ENCODE assay signal across 26 cellular contexts in the genomic region with DNA sequence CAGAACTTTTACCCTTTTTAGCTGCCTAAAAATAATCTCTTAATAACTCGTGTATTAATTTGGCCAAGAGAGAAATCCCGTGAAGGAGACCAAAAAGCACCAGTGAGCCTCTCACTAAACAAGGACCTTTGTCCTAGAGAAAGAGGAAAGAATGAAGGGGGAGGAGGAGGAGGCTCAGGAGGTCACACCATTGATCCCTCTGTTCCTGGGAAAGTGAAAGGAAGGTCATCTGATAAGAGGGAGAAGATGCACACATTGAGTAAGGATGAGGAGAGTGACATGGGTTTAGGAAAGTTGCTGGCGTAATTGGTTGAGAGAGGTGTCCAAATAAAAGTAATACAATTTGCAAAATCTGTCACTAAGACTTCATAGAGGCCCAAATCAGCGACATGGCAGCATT. TPM values are rescaled to one million over a fixed set of nuclear protein-coding genes. Genes with fewer than 3 reads are reported as not detected.
"Had no signal": no experiment of that assay in that cellular context is flagged by ENCODE, and none has a peak within 500 bp of the region (broad histone marks: within the 10 kb centered on the region; RNA-seq: fewer than 3 reads in every experiment).

No MANE protein-coding gene starts in this region.

- H3K27me3 ChIP-seq: breast epithelium, Peyer's patch had no signal

- H3K4me2 ChIP-seq: SK-N-SH had no signal

- DNase-seq: activated CD4-positive, alpha-beta T cell treated with anti-CD3 and anti-CD28 coated beads for 48 hours; activated CD4-positive, alpha-beta T cell treated with anti-CD3 and anti-CD28 coated beads, Interleukin-2, amount 50 U/mL, for 4 hours; activated CD4-positive, CD25-positive, alpha-beta regulatory T cell treated with anti-CD3 and anti-CD28 coated beads, Interleukin-2, amount 50 U/mL, for 72 hours; activated CD8-positive, alpha-beta memory T cell treated with anti-CD3 and anti-CD28 coated beads, Interleukin-2, amount 50 U/mL, for 48 hours; activated CD8-positive, alpha-beta T cell treated with anti-CD3 and anti-CD28 coated beads, Interleukin-2, amount 10 ng/mL, durations not matched to agents 7 days and 5 days; activated effector memory CD4-positive, alpha-beta T cell treated with Interleukin-2 at 50 U/mL for 16 hours; activated naive CD4-positive, alpha-beta T cell; activated T-cell treated with anti-CD3 and anti-CD28 coated beads, Interleukin-2, amount 50 U/mL, for 24 hours; aorta; caudate nucleus; MM.1S; NCI-H1105; NCI-H1436; NCI-H1694 treated with DMSO at 0.1 percent for 48 hours; NCI-H2029 treated with DMSO at 0.1 percent for 48 hours; NCI-H345; NCI-H510A; Peyer's patch; Right ventricle myocardium superior; SJCRH30; SK-N-SH; T-helper 1 cell had no signal

- H3K27ac ChIP-seq: breast epithelium, Peyer's patch, RWPE1, SJCRH30 had no signal

- H3K4me3 Mint-ChIP-seq: activated CD8-positive, alpha-beta T cell treated with anti-CD3 and anti-CD28 coated beads, Interleukin-2, amount 10 ng/mL, durations not matched to agents 7 days and 5 days; activated naive CD4-positive, alpha-beta T cell treated with anti-CD3 and anti-CD28 coated beads, Interleukin-2, amount 50 U/mL, for 24 hours; activated T-cell treated with anti-CD3 and anti-CD28 coated beads, Interleukin-2, amount 50 U/mL, for 24 hours; activated T-helper 1 cell treated with anti-CD3 and anti-CD28 coated beads, Interleukin-12 subunit alpha, Interleukin-12 subunit beta, Interleukin-2, Interleukin-4 antibody, amounts not matched to agents 30 ng/mL and 10 ng/mL and 1 ng/mL, durations not matched to agents 14 hours and 24 hours and 36 hours had no signal

- H3K9me3 Mint-ChIP-seq: activated naive CD4-positive, alpha-beta T cell treated with anti-CD3 and anti-CD28 coated beads, Interleukin-2, amount 50 U/mL, for 24 hours had no signal

- ATAC-seq: activated CD8-positive, alpha-beta T cell treated with anti-CD3 and anti-CD28 coated beads, Interleukin-2, amount 10 ng/mL, durations not matched to agents 7 days and 5 days had no signal

- H3K27ac Mint-ChIP-seq: activated CD8-positive, alpha-beta T cell treated with anti-CD3 and anti-CD28 coated beads, Interleukin-2, amount 10 ng/mL, durations not matched to agents 7 days and 5 days; activated naive CD4-positive, alpha-beta T cell treated with anti-CD3 and anti-CD28 coated beads, Interleukin-2, amount 50 U/mL, for 24 hours; activated T-cell treated with anti-CD3 and anti-CD28 coated beads, Interleukin-2, amount 50 U/mL, for 24 hours; activated T-helper 1 cell treated with anti-CD3 and anti-CD28 coated beads, Interleukin-12 subunit alpha, Interleukin-12 subunit beta, Interleukin-2, Interleukin-4 antibody, amounts not matched to agents 30 ng/mL and 10 ng/mL and 1 ng/mL, durations not matched to agents 14 hours and 24 hours and 36 hours had no signal

- H3K36me3 ChIP-seq: breast epithelium, Peyer's patch, SJCRH30 had no signal

- H3K4me1 ChIP-seq: breast epithelium, Peyer's patch, SJCRH30 had no signal

- H3K9ac ChIP-seq: SK-N-SH had no signal

- H3K4me1 Mint-ChIP-seq: activated naive CD4-positive, alpha-beta T cell treated with anti-CD3 and anti-CD28 coated beads, Interleukin-2, amount 50 U/mL, for 24 hours had no signal

- H3K36me3 Mint-ChIP-seq: activated naive CD4-positive, alpha-beta T cell treated with anti-CD3 and anti-CD28 coated beads, Interleukin-2, amount 50 U/mL, for 24 hours had no signal

- H3K9me3 ChIP-seq: Peyer's patch, SK-N-SH had no signal

- H3K4me3 ChIP-seq: breast epithelium, Peyer's patch, SJCRH30 had no signal

RNA-seq across cellular contexts. Expression of a gene that starts 49.2 kb away (rescaled TPM):
- total RNA-seq: SJCRH30 had no signal

RNA-seq across cellular contexts. Expression of a gene that starts 51.5 kb away (rescaled TPM):
- total RNA-seq: SJCRH30 had no signal
